ENCODE assay signal across 1 cellular context in the genomic region with DNA sequence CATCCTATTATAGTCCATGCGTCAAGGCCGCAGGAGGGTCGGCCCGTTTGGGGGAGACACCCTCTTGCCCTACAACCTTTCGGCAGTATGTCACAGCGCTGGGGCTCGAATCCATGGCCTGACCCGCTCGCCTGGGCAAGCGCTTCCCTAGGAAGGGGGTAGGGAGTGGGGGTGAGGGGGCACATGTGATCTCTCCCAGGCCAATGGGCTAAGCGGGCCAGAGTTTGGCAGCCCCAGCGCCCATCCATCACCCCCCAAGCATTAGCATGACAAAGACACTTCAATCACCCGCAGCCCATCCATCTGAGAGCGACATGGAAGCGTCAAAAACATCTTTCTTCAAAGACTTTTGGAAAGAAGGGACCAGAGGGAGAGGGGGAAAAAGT.
A peak's percentile ranks its signal among the peaks of the same experiment; 100 is the strongest.
TF ChIP-seq lines count a peak whose summit lies in the region.

A gene (minus strand): TSS at position 125 of the 386 bp plus-strand sequence. CDS start 107 bp downstream, at position 18.

TF ChIP-seq in H1, 55 proteins besides CTCF, POLR2A, EP300 and RAD21:
- TF ChIP-seq SUZ12 (IDR thresholded peaks at IDR 0.05; ENCODE audit: low read length) = 0 out of 2 replicates have a peak, but pooled peaks have one; percentile 46
- TF ChIP-seq NANOG (IDR thresholded peaks at IDR 0.05; ENCODE audit: insufficient read depth, low read depth, low read length, poor library complexity, severe bottlenecking) = peak; percentile 24
- TF ChIP-seq GTF2F1 (IDR thresholded peaks at IDR 0.05; ENCODE audit: borderline replicate concordance, low read depth, low read length) = no peak
- TF ChIP-seq FOSL1 (IDR thresholded peaks at IDR 0.05; ENCODE audit: insufficient read depth, low read depth, low read length) = no peak
- no peak for TF ChIP-seq JUND (IDR thresholded peaks at IDR 0.05; ENCODE audit: low read length)
- TF ChIP-seq, protein P1, sequence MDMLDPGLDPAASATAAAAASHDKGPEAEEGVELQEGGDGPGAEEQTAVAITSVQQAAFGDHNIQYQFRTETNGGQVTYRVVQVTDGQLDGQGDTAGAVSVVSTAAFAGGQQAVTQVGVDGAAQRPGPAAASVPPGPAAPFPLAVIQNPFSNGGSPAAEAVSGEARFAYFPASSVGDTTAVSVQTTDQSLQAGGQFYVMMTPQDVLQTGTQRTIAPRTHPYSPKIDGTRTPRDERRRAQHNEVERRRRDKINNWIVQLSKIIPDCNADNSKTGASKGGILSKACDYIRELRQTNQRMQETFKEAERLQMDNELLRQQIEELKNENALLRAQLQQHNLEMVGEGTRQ (IDR thresholded peaks at IDR 0.05; ENCODE audit: low read length) = peak; percentile 77
- TF ChIP-seq TAF1 (IDR thresholded peaks at IDR 0.05; ENCODE audit: low read depth, low read length) = no peak
- 0 out of 2 replicates have a peak, but pooled peaks have one; percentile 28 for TF ChIP-seq SP1 (IDR thresholded peaks at IDR 0.05; ENCODE audit: low read depth, low read length)
- TF ChIP-seq POU5F1 (IDR thresholded peaks at IDR 0.05; ENCODE audit: low read depth, low read length) = peak; percentile 93
- TF ChIP-seq KDM5A (IDR thresholded peaks at IDR 0.05; ENCODE audit: low read length) = no peak
- TF ChIP-seq CBX5 (IDR thresholded peaks at IDR 0.05; ENCODE audit: low read depth, low read length) = no peak
TF ChIP-seq in H1: peak in this region for 5.
